1 cellular context compared by ENCODE assay signal in the genomic region with DNA sequence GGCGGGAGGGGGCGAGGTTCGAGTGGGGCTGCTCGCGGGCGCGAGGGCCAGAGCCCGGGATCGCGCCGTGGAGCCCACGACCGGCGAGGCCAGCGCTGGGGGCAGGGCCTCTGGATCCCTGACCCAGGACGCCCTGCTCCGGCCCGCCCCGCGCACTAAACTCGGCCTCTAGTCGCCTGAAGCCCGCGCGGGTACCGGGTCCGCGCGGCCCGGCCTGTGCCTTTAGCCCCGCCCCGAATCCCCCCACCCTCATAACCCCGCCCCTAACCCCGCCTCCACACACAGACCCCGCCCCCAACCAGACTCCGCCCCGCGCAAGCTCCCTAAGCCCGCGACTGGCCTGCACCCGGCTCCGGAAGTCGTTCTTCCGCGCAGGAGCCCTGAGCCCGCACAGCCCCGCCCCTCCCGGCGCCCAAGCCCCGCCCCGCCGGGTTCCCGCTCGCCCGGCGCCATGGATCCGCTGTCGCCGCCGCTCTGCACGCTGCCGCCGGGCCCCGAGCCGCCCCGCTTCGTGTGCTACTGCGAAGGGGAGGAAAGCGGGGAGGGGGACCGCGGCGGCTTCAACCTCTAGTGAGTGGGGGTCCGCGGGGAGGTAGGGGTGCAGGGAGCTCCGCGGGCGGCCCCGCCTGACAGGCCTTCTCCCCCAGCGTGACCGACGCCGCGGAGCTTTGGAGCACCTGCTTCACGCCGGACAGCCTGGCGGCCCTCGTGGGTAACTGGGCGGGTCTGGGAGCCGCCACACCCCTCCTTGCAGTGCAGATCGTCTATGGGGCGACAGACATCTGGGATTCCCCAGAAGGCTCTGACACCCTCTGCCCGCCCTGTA.
TF ChIP-seq lines count a peak whose summit lies in the region.

TSS of gene PAXX (plus strand) at position 430 of the 826 bp plus-strand sequence. CDS start at position 452, 22 bp downstream.

TF ChIP-seq in HepG2, 621 proteins besides CTCF, POLR2A, EP300 and RAD21 (continued from another document):
- TF ChIP-seq, protein P1, sequence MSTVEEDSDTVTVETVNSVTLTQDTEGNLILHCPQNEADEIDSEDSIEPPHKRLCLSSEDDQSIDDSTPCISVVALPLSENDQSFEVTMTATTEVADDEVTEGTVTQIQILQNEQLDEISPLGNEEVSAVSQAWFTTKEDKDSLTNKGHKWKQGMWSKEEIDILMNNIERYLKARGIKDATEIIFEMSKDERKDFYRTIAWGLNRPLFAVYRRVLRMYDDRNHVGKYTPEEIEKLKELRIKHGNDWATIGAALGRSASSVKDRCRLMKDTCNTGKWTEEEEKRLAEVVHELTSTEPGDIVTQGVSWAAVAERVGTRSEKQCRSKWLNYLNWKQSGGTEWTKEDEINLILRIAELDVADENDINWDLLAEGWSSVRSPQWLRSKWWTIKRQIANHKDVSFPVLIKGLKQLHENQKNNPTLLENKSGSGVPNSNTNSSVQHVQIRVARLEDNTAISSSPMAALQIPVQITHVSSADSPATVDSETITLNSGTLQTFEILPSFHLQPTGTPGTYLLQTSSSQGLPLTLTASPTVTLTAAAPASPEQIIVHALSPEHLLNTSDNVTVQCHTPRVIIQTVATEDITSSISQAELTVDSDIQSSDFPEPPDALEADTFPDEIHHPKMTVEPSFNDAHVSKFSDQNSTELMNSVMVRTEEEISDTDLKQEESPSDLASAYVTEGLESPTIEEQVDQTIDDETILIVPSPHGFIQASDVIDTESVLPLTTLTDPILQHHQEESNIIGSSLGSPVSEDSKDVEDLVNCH (CRISPR knock-in tag; IDR thresholded peaks at IDR 0.05) = no peak
- no peak for TF ChIP-seq ZNF451 (CRISPR knock-in tag; IDR thresholded peaks at IDR 0.05)
- TF ChIP-seq ELF1 (CRISPR knock-in tag; IDR thresholded peaks at IDR 0.05) = 0 out of 2 replicates have a peak, but pooled peaks have one; percentile 15
- peak; percentile 61; the same call in 1 of the 2 replicates for TF ChIP-seq ZC3H13 (CRISPR knock-in tag; IDR thresholded peaks at IDR 0.05)
- peak; percentile 51; the same call in 1 of the 2 replicates for TF ChIP-seq KLF6 (CRISPR knock-in tag; IDR thresholded peaks at IDR 0.05)
- 0 out of 2 replicates have a peak, but pooled peaks have one; percentile 35 for TF ChIP-seq ZNF205 (CRISPR knock-in tag; IDR thresholded peaks at IDR 0.05)
- peak; percentile 45; the same call in 1 of the 2 replicates for TF ChIP-seq SALL1 (CRISPR knock-in tag; IDR thresholded peaks at IDR 0.05)
- TF ChIP-seq, protein P2, sequence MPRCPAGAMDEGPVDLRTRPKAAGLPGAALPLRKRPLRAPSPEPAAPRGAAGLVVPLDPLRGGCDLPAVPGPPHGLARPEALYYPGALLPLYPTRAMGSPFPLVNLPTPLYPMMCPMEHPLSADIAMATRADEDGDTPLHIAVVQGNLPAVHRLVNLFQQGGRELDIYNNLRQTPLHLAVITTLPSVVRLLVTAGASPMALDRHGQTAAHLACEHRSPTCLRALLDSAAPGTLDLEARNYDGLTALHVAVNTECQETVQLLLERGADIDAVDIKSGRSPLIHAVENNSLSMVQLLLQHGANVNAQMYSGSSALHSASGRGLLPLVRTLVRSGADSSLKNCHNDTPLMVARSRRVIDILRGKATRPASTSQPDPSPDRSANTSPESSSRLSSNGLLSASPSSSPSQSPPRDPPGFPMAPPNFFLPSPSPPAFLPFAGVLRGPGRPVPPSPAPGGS (CRISPR knock-in tag; IDR thresholded peaks at IDR 0.05) = peak; percentile 87; the same call in 1 of the 2 replicates
- 0 out of 2 replicates have a peak, but pooled peaks have one; percentile 33 for TF ChIP-seq ZNF468 (CRISPR knock-in tag; IDR thresholded peaks at IDR 0.05)
- peak; percentile 75 for TF ChIP-seq ZNF430 (CRISPR knock-in tag; IDR thresholded peaks at IDR 0.05)
- no peak for TF ChIP-seq WIZ (CRISPR knock-in tag; IDR thresholded peaks at IDR 0.05)
- no peak for TF ChIP-seq ATM (IDR thresholded peaks at IDR 0.05; ENCODE audit: borderline replicate concordance)
- no peak for TF ChIP-seq SIX1 (CRISPR knock-in tag; IDR thresholded peaks at IDR 0.05; ENCODE audit: borderline replicate concordance)
- TF ChIP-seq DMAP1 (CRISPR knock-in tag; IDR thresholded peaks at IDR 0.05) = peak; percentile 62; the same call in 1 of the 2 replicates
- TF ChIP-seq ZMAT3 (CRISPR knock-in tag; conservative IDR thresholded peaks at IDR 0.05) = peak; percentile 76
- no peak for TF ChIP-seq ZNF781 (CRISPR knock-in tag; IDR thresholded peaks at IDR 0.05; ENCODE audit: borderline replicate concordance, not compliant biosample characterization)
- peak; percentile 61 for TF ChIP-seq IKZF4 (CRISPR knock-in tag; IDR thresholded peaks at IDR 0.05; ENCODE audit: borderline replicate concordance, low read depth, not compliant biosample characterization)
- no peak for TF ChIP-seq ZNF839 (CRISPR knock-in tag; IDR thresholded peaks at IDR 0.05; ENCODE audit: borderline replicate concordance)
- 0 out of 2 replicates have a peak, but pooled peaks have one; percentile 33 for TF ChIP-seq ZNF703 (CRISPR knock-in tag; IDR thresholded peaks at IDR 0.05; ENCODE audit: borderline replicate concordance)
- TF ChIP-seq ZNF274 (CRISPR knock-in tag; IDR thresholded peaks at IDR 0.05) = peak; percentile 90
- TF ChIP-seq ZFYVE20 (CRISPR knock-in tag; IDR thresholded peaks at IDR 0.05; ENCODE audit: borderline replicate concordance, low read depth) = no peak
- peak; percentile 45; the same call in 1 of the 2 replicates for TF ChIP-seq SRY (CRISPR knock-in tag; IDR thresholded peaks at IDR 0.05)
- 0 out of 2 replicates have a peak, but pooled peaks have one; percentile 36 for TF ChIP-seq CENPT (CRISPR knock-in tag; IDR thresholded peaks at IDR 0.05; ENCODE audit: low read depth)
- TF ChIP-seq KLF15 (CRISPR knock-in tag; IDR thresholded peaks at IDR 0.05; ENCODE audit: borderline replicate concordance) = 0 out of 2 replicates have a peak, but pooled peaks have one; percentile 34
- TF ChIP-seq SAP130 (CRISPR knock-in tag; IDR thresholded peaks at IDR 0.05; ENCODE audit: low read depth) = peak; percentile 73
- no peak for TF ChIP-seq MAFF (IDR thresholded peaks at IDR 0.05; ENCODE audit: low read depth, low read length)
- no peak for TF ChIP-seq ZBTB8A (CRISPR knock-in tag; IDR thresholded peaks at IDR 0.05; ENCODE audit: borderline replicate concordance, low read depth)
- no peak for TF ChIP-seq NONO (IDR thresholded peaks at IDR 0.05)
- peak; percentile 47; the same call in 1 of the 2 replicates for TF ChIP-seq NONO (CRISPR knock-in tag; conservative IDR thresholded peaks at IDR 0.05)
- no peak for TF ChIP-seq CBFB (CRISPR knock-in tag; IDR thresholded peaks at IDR 0.05)
- TF ChIP-seq ZNF687 (CRISPR knock-in tag; IDR thresholded peaks at IDR 0.05) = peak; percentile 91
- no peak; the same call in 1 of the 2 replicates for TF ChIP-seq ETV6 (CRISPR knock-in tag; conservative IDR thresholded peaks at IDR 0.05)
- no peak for TF ChIP-seq RXRB (CRISPR knock-in tag; IDR thresholded peaks at IDR 0.05; ENCODE audit: borderline replicate concordance)
- peak; percentile 82 for TF ChIP-seq ZFY (CRISPR knock-in tag; IDR thresholded peaks at IDR 0.05)
- TF ChIP-seq SP5 (CRISPR knock-in tag; IDR thresholded peaks at IDR 0.05; ENCODE audit: borderline replicate concordance, low read depth) = no peak
